ENCODE assay signal across 23 cellular contexts in genomic region chr3:136804164-136804563, GRCh38.
"Had no signal": no experiment of that assay in that cellular context is flagged by ENCODE, and none has a peak within 500 bp of the region (broad histone marks: within the 10 kb centered on the region; RNA-seq: fewer than 3 reads in every experiment).

No MANE protein-coding gene starts in this region.

- H3K27me3 Mint-ChIP-seq: stimulated activated memory B cell treated with anti-CD40 and anti-IgM and Interleukin-4, amounts not matched to agents 10 μg/mL and 1 μg/mL and 100 μg/mL, for 72 hours had no signal

- H3K27ac Mint-ChIP-seq: nephron; stimulated activated memory B cell treated with anti-CD40 and anti-IgM and Interleukin-4, amounts not matched to agents 10 μg/mL and 1 μg/mL and 100 μg/mL, for 72 hours had no signal

- DNase-seq: dermis blood vessel endothelial cell; effector memory CD4-positive, alpha-beta T cell; erythroblast; esophagus squamous epithelium; foreskin melanocyte; glutamatergic neuron; hypothalamus; left ventricle myocardium superior; lower lobe of right lung; nucleus accumbens; stimulated activated CD4-positive, alpha-beta T cell treated with anti-CD3 and anti-CD28 coated beads, Interleukin-2, amount 100 ng/mL, for 24 hours; stimulated activated CD4-positive, alpha-beta T cell treated with anti-CD3 and anti-CD28 coated beads, Interleukin-4, amount 100 ng/mL, for 24 hours; stimulated activated naive CD8-positive, alpha-beta T cell treated with anti-CD3 and anti-CD28 coated beads, Interleukin-15, Interleukin-2, amounts not matched to agents 100 U/mL and 50 U/mL, for 24 hours; substantia nigra; testis; tibial artery; upper lobe of left lung had no signal

- H3K27me3 ChIP-seq: esophagus squamous epithelium, right atrium auricular region, testis, tibial artery, upper lobe of left lung had no signal

- H3K27ac ChIP-seq: coronary artery, esophagus squamous epithelium, lower lobe of right lung, prostate gland, right atrium auricular region, testis, tibial artery, upper lobe of left lung had no signal

- H3K36me3 ChIP-seq: esophagus squamous epithelium, lower lobe of right lung, prostate gland, right atrium auricular region, tibial artery, upper lobe of left lung had no signal

- ATAC-seq: left ventricle myocardium superior; lower lobe of right lung; sciatic nerve; stimulated activated memory B cell treated with anti-CD40 and anti-IgM and Interleukin-4, amounts not matched to agents 10 μg/mL and 1 μg/mL and 100 μg/mL, for 72 hours; stimulated activated naive CD8-positive, alpha-beta T cell treated with anti-CD3 and anti-CD28 coated beads, Interleukin-15, Interleukin-2, amounts not matched to agents 100 U/mL and 50 U/mL, for 24 hours had no signal

- H3K4me3 Mint-ChIP-seq: nephron; stimulated activated memory B cell treated with anti-CD40 and anti-IgM and Interleukin-4, amounts not matched to agents 10 μg/mL and 1 μg/mL and 100 μg/mL, for 72 hours had no signal

- H3K36me3 Mint-ChIP-seq: stimulated activated memory B cell treated with anti-CD40 and anti-IgM and Interleukin-4, amounts not matched to agents 10 μg/mL and 1 μg/mL and 100 μg/mL, for 72 hours had no signal

- H3K4me1 ChIP-seq: prostate gland, testis had no signal

- H3K4me3 ChIP-seq: coronary artery, esophagus squamous epithelium, lower lobe of right lung, prostate gland, right atrium auricular region, testis, tibial artery, upper lobe of left lung had no signal

- H3K4me1 Mint-ChIP-seq: stimulated activated memory B cell treated with anti-CD40 and anti-IgM and Interleukin-4, amounts not matched to agents 10 μg/mL and 1 μg/mL and 100 μg/mL, for 72 hours had no signal

- H3K9me3 ChIP-seq: esophagus squamous epithelium, lower lobe of right lung, prostate gland, right atrium auricular region, testis, tibial artery, upper lobe of left lung had no signal

- H3K9me3 Mint-ChIP-seq: nephron; stimulated activated memory B cell treated with anti-CD40 and anti-IgM and Interleukin-4, amounts not matched to agents 10 μg/mL and 1 μg/mL and 100 μg/mL, for 72 hours had no signal
